Comparison of ENCODE assay signal across 28 cellular contexts in the genomic region with DNA sequence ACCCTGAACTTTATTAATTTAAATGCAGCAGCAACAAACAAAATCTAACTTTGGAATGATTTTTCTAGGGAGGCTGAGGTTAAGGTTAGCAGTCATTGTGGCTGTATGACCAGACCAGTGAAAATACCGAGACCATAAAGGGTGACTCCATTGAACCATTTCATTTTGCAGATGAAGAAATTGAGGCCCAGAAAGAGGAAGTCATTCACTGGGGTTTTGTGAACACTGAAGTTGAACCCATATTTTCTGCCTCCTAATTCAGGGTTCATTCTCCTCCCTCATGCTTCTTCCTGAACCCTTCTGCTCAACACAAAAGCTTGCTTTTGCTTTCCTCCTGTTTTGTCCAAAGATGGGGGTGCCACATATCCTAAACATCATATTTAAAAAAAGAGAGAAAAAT.
"Had no signal": no experiment of that assay in that cellular context is flagged by ENCODE, and none has a peak within 500 bp of the region (broad histone marks: within the 10 kb centered on the region; RNA-seq: fewer than 3 reads in every experiment).

No MANE protein-coding gene starts in this region.

- H3K27me3 Mint-ChIP-seq: activated CD4-positive, alpha-beta memory T cell treated with anti-CD3 and anti-CD28 coated beads for 36 hours; activated CD4-positive, alpha-beta T cell treated with anti-CD3 and anti-CD28 coated beads for 36 hours; activated CD8-positive, alpha-beta memory T cell treated with anti-CD3 and anti-CD28 coated beads, Interleukin-2, amount 10 ng/mL, durations not matched to agents 7 days and 5 days; brain; T-helper 17 cell had no signal

- H3K27ac ChIP-seq: ascending aorta, breast epithelium, cardiac muscle cell, colonic mucosa, epithelial cell of prostate had no signal

- ATAC-seq: activated CD4-positive, alpha-beta T cell treated with anti-CD3 and anti-CD28 coated beads for 36 hours; activated CD8-positive, alpha-beta memory T cell treated with anti-CD3 and anti-CD28 coated beads, Interleukin-2, amount 10 ng/mL, durations not matched to agents 7 days and 5 days; activated CD8-positive, alpha-beta T cell treated with anti-CD3 and anti-CD28 coated beads, Interleukin-2, amount 10 ng/mL, durations not matched to agents 7 days and 5 days; activated naive CD4-positive, alpha-beta T cell treated with anti-CD3 and anti-CD28 coated beads, Interleukin-2, amount 50 U/mL, for 72 hours; T-helper 17 cell had no signal

- H3K4me1 ChIP-seq: ascending aorta, breast epithelium, colonic mucosa had no signal

- H3K4me1 Mint-ChIP-seq: brain had no signal

- H3K36me3 Mint-ChIP-seq: activated naive CD4-positive, alpha-beta T cell treated with anti-CD3 and anti-CD28 coated beads, Interleukin-2, amount 50 U/mL, for 72 hours; brain had no signal

- DNase-seq: activated CD4-positive, alpha-beta memory T cell treated with anti-CD3 and anti-CD28 coated beads for 36 hours; activated CD4-positive, alpha-beta T cell treated with anti-CD3 and anti-CD28 coated beads for 36 hours; activated CD4-positive, alpha-beta T cell treated with anti-CD3 and anti-CD28 coated beads, Interleukin-2, amount 10 ng/mL, durations not matched to agents 24 days and 14 days; activated CD4-positive, CD25-positive, alpha-beta regulatory T cell; activated CD4-positive, CD25-positive, alpha-beta regulatory T cell treated with anti-CD3 and anti-CD28 coated beads, Interleukin-2, amount 50 U/mL, for 72 hours; activated CD8-positive, alpha-beta memory T cell treated with anti-CD3 and anti-CD28 coated beads, Interleukin-2, amount 10 ng/mL, durations not matched to agents 7 days and 5 days; activated CD8-positive, alpha-beta memory T cell treated with anti-CD3 and anti-CD28 coated beads, Interleukin-2, amount 50 U/mL, for 4 hours; activated CD8-positive, alpha-beta T cell treated with anti-CD3 and anti-CD28 coated beads, Interleukin-2, amount 10 ng/mL, durations not matched to agents 7 days and 5 days; activated gamma-delta T cell; activated naive CD4-positive, alpha-beta T cell; activated naive CD4-positive, alpha-beta T cell treated with anti-CD3 and anti-CD28 coated beads, Interleukin-2, amount 10 ng/mL, durations not matched to agents 7 days and 5 days; activated naive CD8-positive, alpha-beta T cell treated with anti-CD3 and anti-CD28 coated beads, Interleukin-2, amount 10 ng/mL, durations not matched to agents 7 days and 5 days; activated T-cell treated with anti-CD3 and anti-CD28 coated beads, Interleukin-2, amount 50 U/mL, for 1 hour; activated T-cell treated with anti-CD3 and anti-CD28 coated beads, Interleukin-2, amount 50 U/mL, for 48 hours; central memory CD4-positive, alpha-beta T cell; cerebellar nuclear complex; colonic mucosa; effector CD8-positive, alpha-beta T cell; foreskin fibroblast; head of caudate nucleus; T-helper 17 cell had no signal

- H3K4me3 ChIP-seq: ascending aorta, breast epithelium, cardiac muscle cell, colonic mucosa had no signal

- H3K9me3 Mint-ChIP-seq: activated T-helper 1 cell treated with anti-CD3 and anti-CD28 coated beads, Interleukin-12 subunit alpha, Interleukin-12 subunit beta, Interleukin-2, Interleukin-4 antibody, amounts not matched to agents 30 ng/mL and 10 ng/mL and 1 ng/mL, durations not matched to agents 14 hours and 24 hours and 36 hours had no signal

- H3K27ac Mint-ChIP-seq: activated CD4-positive, alpha-beta memory T cell treated with anti-CD3 and anti-CD28 coated beads for 36 hours; activated CD4-positive, alpha-beta T cell treated with anti-CD3 and anti-CD28 coated beads for 36 hours; activated CD4-positive, alpha-beta T cell treated with anti-CD3 and anti-CD28 coated beads, Interleukin-2, amount 10 ng/mL, durations not matched to agents 24 days and 14 days; activated CD8-positive, alpha-beta memory T cell treated with anti-CD3 and anti-CD28 coated beads, Interleukin-2, amount 10 ng/mL, durations not matched to agents 7 days and 5 days; activated CD8-positive, alpha-beta T cell treated with anti-CD3 and anti-CD28 coated beads, Interleukin-2, amount 10 ng/mL, durations not matched to agents 7 days and 5 days; activated naive CD4-positive, alpha-beta T cell treated with anti-CD3 and anti-CD28 coated beads, Interleukin-2, amount 10 ng/mL, durations not matched to agents 7 days and 5 days; activated naive CD4-positive, alpha-beta T cell treated with anti-CD3 and anti-CD28 coated beads, Interleukin-2, amount 50 U/mL, for 72 hours; activated naive CD8-positive, alpha-beta T cell treated with anti-CD3 and anti-CD28 coated beads, Interleukin-2, amount 10 ng/mL, durations not matched to agents 7 days and 5 days; activated T-helper 1 cell treated with anti-CD3 and anti-CD28 coated beads, Interleukin-12 subunit alpha, Interleukin-12 subunit beta, Interleukin-2, Interleukin-4 antibody, amounts not matched to agents 30 ng/mL and 10 ng/mL and 1 ng/mL, durations not matched to agents 14 hours and 24 hours and 36 hours; T-helper 17 cell had no signal

- H3K4me3 Mint-ChIP-seq: activated CD4-positive, alpha-beta memory T cell treated with anti-CD3 and anti-CD28 coated beads for 36 hours; activated CD4-positive, alpha-beta T cell treated with anti-CD3 and anti-CD28 coated beads for 36 hours; activated CD4-positive, alpha-beta T cell treated with anti-CD3 and anti-CD28 coated beads, Interleukin-2, amount 10 ng/mL, durations not matched to agents 24 days and 14 days; activated CD8-positive, alpha-beta memory T cell treated with anti-CD3 and anti-CD28 coated beads, Interleukin-2, amount 10 ng/mL, durations not matched to agents 7 days and 5 days; activated CD8-positive, alpha-beta T cell treated with anti-CD3 and anti-CD28 coated beads, Interleukin-2, amount 10 ng/mL, durations not matched to agents 7 days and 5 days; activated naive CD4-positive, alpha-beta T cell treated with anti-CD3 and anti-CD28 coated beads, Interleukin-2, amount 10 ng/mL, durations not matched to agents 7 days and 5 days; activated naive CD8-positive, alpha-beta T cell treated with anti-CD3 and anti-CD28 coated beads, Interleukin-2, amount 10 ng/mL, durations not matched to agents 7 days and 5 days; activated T-helper 1 cell treated with anti-CD3 and anti-CD28 coated beads, Interleukin-12 subunit alpha, Interleukin-12 subunit beta, Interleukin-2, Interleukin-4 antibody, amounts not matched to agents 30 ng/mL and 10 ng/mL and 1 ng/mL, durations not matched to agents 14 hours and 24 hours and 36 hours; brain; T-helper 17 cell had no signal

- H3K36me3 ChIP-seq: ascending aorta, breast epithelium, cardiac muscle cell, colonic mucosa had no signal

- H3K9me3 ChIP-seq: breast epithelium, colonic mucosa had no signal

- H3K27me3 ChIP-seq: ascending aorta, breast epithelium, cardiac muscle cell, colonic mucosa had no signal
